In the genomic region with DNA sequence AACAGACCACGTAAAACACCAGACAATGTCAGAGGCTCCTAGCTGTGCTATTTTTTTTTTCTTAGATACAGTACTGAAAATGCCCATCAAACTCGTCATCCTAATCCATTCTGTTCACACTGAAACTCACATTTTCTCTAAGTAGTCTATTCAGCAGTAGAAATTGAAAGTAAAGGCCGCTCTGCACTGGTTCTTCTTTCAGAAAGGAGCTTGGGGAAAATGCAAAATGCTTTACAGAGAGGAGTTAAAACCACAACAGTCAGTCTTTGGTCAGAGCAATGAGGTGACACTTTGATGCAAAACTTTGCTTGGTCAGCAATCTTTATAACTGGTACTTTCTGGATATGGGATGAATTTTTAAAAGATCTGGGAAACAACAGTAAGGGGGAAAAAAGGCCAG, we compare ENCODE assay signal across 12 cellular contexts. TPM values are rescaled to one million over a fixed set of nuclear protein-coding genes. Genes with fewer than 3 reads are reported as not detected.
A peak's percentile ranks its signal among the peaks of the same experiment; 100 is the strongest.
DNase-seq lines count a peak whose midpoint lies in the region; ATAC-seq, FAIRE-seq and TF ChIP-seq lines count a peak whose summit lies in the region.
"Had no signal": no experiment of that assay in that cellular context is flagged by ENCODE, and none has a peak within 500 bp of the region (broad histone marks: within the 10 kb centered on the region; RNA-seq: fewer than 3 reads in every experiment).

No MANE protein-coding gene starts in this region.

- POLR2A ChIA-PET in activated CD4-positive, alpha-beta T cell treated with anti-CD3 and anti-CD28 coated beads for 36 hours (lab: Charles Lee) = no interaction called here

- no peaks in the 10 kb centered on the region for H3K27me3 ChIP-seq in thyroid gland

- H3K27ac Mint-ChIP-seq in activated CD4-positive, alpha-beta T cell treated with anti-CD3 and anti-CD28 coated beads for 36 hours = peak overlapping the region; percentile 64
- peak overlapping the region; percentile 88 to 93 for H3K27ac Mint-ChIP-seq in natural killer cell
- no peak overlapping the region for H3K27ac Mint-ChIP-seq in progenitor cell of endocrine pancreas

- no peak for FAIRE-seq in frontal cortex (lab: Jason Lieb, UNC)
- FAIRE-seq: A204.1 had no signal

- TF ChIP-seq POLR2A in thyroid gland (IDR thresholded peaks at IDR 0.05) = no peak

- no peaks in the 10 kb centered on the region for H3K4me1 ChIP-seq in thyroid gland
- H3K4me1 ChIP-seq: psoas muscle had no signal

- no peaks in the 10 kb centered on the region for H3K27me3 Mint-ChIP-seq in activated CD4-positive, alpha-beta T cell treated with anti-CD3 and anti-CD28 coated beads for 36 hours
- no peaks in the 10 kb centered on the region for H3K27me3 Mint-ChIP-seq in natural killer cell (ENCODE audit: low read depth in 2 of 2)
- no peaks in the 10 kb centered on the region for H3K27me3 Mint-ChIP-seq in progenitor cell of endocrine pancreas

- ATAC-seq in activated CD4-positive, alpha-beta T cell treated with anti-CD3 and anti-CD28 coated beads for 36 hours = peak; percentile 95
- ATAC-seq in GM21825 (IDR thresholded peaks at IDR 0.05; ENCODE audit: unreplicated experiment) (peak; percentile 93), HG03565 (IDR thresholded peaks at IDR 0.05; ENCODE audit: unreplicated experiment) (peak; percentile 90), natural killer cell (peak; percentile 73 to 92 (median 90))
- ATAC-seq: psoas muscle had no signal

- no peaks in the 10 kb centered on the region for H3K9me3 Mint-ChIP-seq in activated CD4-positive, alpha-beta T cell treated with anti-CD3 and anti-CD28 coated beads for 36 hours (ENCODE audit: low read depth)
- no peaks in the 10 kb centered on the region for H3K9me3 Mint-ChIP-seq in natural killer cell
- H3K9me3 Mint-ChIP-seq in progenitor cell of endocrine pancreas (ENCODE audit: low read depth) = no peaks in the 10 kb centered on the region

- CTCF ChIA-PET in activated CD4-positive, alpha-beta T cell treated with anti-CD3 and anti-CD28 coated beads for 36 hours (lab: Charles Lee) = interaction anchor here (0.7 to 1.0 kb wide), 2 partner anchors 19 to 127 kb away, joined by 3 to 4 read pairs; no protein-coding TSS in a partner anchor

- H3K9me3 ChIP-seq in thyroid gland = no peaks in the 10 kb centered on the region
- H3K9me3 ChIP-seq: psoas muscle had no signal

- no peak for TF ChIP-seq CTCF in natural killer cell (IDR thresholded peaks at IDR 0.05)
- TF ChIP-seq CTCF in thyroid gland (IDR thresholded peaks at IDR 0.05) = no peak
- no peak for TF ChIP-seq CTCF in progenitor cell of endocrine pancreas (IDR thresholded peaks at IDR 0.05; ENCODE audit: unreplicated experiment)

- H3K27ac ChIP-seq in thyroid gland = no peak overlapping the region
- H3K27ac ChIP-seq: psoas muscle had no signal

- peaks cover 37% of the 10 kb centered on the region for H3K36me3 Mint-ChIP-seq in activated CD4-positive, alpha-beta T cell treated with anti-CD3 and anti-CD28 coated beads for 36 hours (ENCODE audit: low read depth)
- H3K36me3 Mint-ChIP-seq in natural killer cell (peaks cover 12% of the 10 kb centered on the region), progenitor cell of endocrine pancreas (ENCODE audit: insufficient read depth) (peaks cover 8% of the 10 kb centered on the region)

- intact Hi-C loops in activated CD4-positive, alpha-beta T cell treated with anti-CD3 and anti-CD28 coated beads for 36 hours (cut with DNase I, micrococcal nuclease) = loop anchor here (2.0 kb wide), 2 partner anchors 114 to 116 kb away; a partner anchor contains a TSS
- intact Hi-C loops in natural killer cell (cut with micrococcal nuclease) (loop anchor here (2.0 to 10.0 kb wide), 2 partner anchors 38 to 106 kb away; no protein-coding TSS in a partner anchor), thyroid gland (cut with DNase I) (no loop called here)

- WGBS in thyroid gland, 2 donors = 85 to 93% methylated on average over 3 of the region's 3 CpGs

- H3K4me3 Mint-ChIP-seq in activated CD4-positive, alpha-beta T cell treated with anti-CD3 and anti-CD28 coated beads for 36 hours = no peak overlapping the region
- H3K4me3 Mint-ChIP-seq in natural killer cell (peak overlapping the region; percentile 80), progenitor cell of endocrine pancreas (ENCODE audit: low read depth) (no peak overlapping the region)

- peaks cover 32% of the 10 kb centered on the region for H3K4me1 Mint-ChIP-seq in activated CD4-positive, alpha-beta T cell treated with anti-CD3 and anti-CD28 coated beads for 36 hours
- peaks cover 20 to 24% of the 10 kb centered on the region in 2 donors for H3K4me1 Mint-ChIP-seq in natural killer cell
- no peaks in the 10 kb centered on the region for H3K4me1 Mint-ChIP-seq in progenitor cell of endocrine pancreas (ENCODE audit: low read depth)

- H3K36me3 ChIP-seq in thyroid gland = peaks cover 0 to 5% of the 10 kb centered on the region in 2 donors

- H3K4me3 ChIP-seq in thyroid gland (replicated peaks in 1 of 3) = no peak overlapping the region
- H3K4me3 ChIP-seq: psoas muscle had no signal

- peak; percentile 18 for DNase-seq in activated CD4-positive, alpha-beta T cell treated with anti-CD3 and anti-CD28 coated beads for 36 hours
- DNase-seq in activated CD4-positive, alpha-beta T cell treated with anti-CD3 and anti-CD28 coated beads, Interleukin-2, amount 50 U/mL, for 4 hours = no peak
- DNase-seq in natural killer cell (no peak), thyroid gland (no peak), progenitor cell of endocrine pancreas (ENCODE audit: low spot score, unreplicated experiment) (no peak), frontal cortex (ENCODE audit: low spot score in 2 of 2) (no peak)
- DNase-seq: anterior cingulate cortex, glutamatergic neuron, psoas muscle had no signal

RNA-seq across cellular contexts. Expression of a gene that starts 43.8 kb away (rescaled TPM):
- 1 to 10 TPM; 2.5 TPM for total RNA-seq in activated CD4-positive, alpha-beta T cell treated with anti-CD3 and anti-CD28 coated beads for 36 hours
- 10 to 100 TPM; 74.1 to 97.4 (median 86.9) TPM for total RNA-seq in natural killer cell
- total RNA-seq in thyroid gland = 10 to 100 TPM in 3 of 4 donors, 1 to 10 TPM in 1; 9.5 to 17.3 (median 13.6) TPM
- 40.2 and 41.1 TPM in 2 replicates for total RNA-seq in progenitor cell of endocrine pancreas
- total RNA-seq in frontal cortex = 63.6 TPM
